In the genomic region with DNA sequence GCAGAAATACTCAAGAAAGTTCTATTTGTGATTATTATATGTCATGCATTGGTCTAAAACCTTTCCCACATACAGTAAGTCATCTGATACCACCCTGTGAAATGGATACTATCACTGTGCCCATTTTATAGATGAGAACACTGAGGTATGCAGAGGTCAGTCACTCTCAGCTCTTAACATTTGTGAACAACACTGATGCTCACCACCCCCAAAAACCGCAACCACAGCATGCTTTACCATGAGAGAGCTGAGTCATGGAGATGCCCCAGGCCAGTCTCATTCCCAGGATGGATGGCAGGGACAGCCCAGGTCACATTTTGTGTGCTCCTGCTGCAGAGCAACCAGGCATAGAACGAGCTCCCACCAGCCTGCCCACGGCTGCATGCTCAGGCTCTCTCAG, we compare ENCODE assay signal across 1 cellular context.
A peak's percentile ranks its signal among the peaks of the same experiment; 100 is the strongest.
TF ChIP-seq lines count a peak whose summit lies in the region.

No MANE protein-coding gene starts in this region.

TF ChIP-seq in K562, 482 proteins besides CTCF, POLR2A, EP300 and RAD21 (continued from another document):
- TF ChIP-seq, protein P1, sequence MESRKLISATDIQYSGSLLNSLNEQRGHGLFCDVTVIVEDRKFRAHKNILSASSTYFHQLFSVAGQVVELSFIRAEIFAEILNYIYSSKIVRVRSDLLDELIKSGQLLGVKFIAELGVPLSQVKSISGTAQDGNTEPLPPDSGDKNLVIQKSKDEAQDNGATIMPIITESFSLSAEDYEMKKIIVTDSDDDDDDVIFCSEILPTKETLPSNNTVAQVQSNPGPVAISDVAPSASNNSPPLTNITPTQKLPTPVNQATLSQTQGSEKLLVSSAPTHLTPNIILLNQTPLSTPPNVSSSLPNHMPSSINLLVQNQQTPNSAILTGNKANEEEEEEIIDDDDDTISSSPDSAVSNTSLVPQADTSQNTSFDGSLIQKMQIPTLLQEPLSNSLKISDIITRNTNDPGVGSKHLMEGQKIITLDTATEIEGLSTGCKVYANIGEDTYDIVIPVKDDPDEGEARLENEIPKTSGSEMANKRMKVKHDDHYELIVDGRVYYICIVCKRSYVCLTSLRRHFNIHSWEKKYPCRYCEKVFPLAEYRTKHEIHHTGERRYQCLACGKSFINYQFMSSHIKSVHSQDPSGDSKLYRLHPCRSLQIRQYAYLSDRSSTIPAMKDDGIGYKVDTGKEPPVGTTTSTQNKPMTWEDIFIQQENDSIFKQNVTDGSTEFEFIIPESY (CRISPR knock-in tag; IDR thresholded peaks at IDR 0.05): no peak
- no peak for TF ChIP-seq MXI1 (IDR thresholded peaks at IDR 0.05; ENCODE audit: low read depth, low read length)
- peak; percentile 73 for TF ChIP-seq ESRRA (IDR thresholded peaks at IDR 0.05; ENCODE audit: borderline replicate concordance, low read depth)
- TF ChIP-seq RBM25 (IDR thresholded peaks at IDR 0.05; ENCODE audit: low read depth, low read length, severe bottlenecking): peak; percentile 64
- TF ChIP-seq RBM15 (IDR thresholded peaks at IDR 0.05; ENCODE audit: insufficient read depth, low read length): no peak
- TF ChIP-seq CC2D1A (IDR thresholded peaks at IDR 0.05): no peak
- no peak for TF ChIP-seq ZNF830 (CRISPR knock-in tag; IDR thresholded peaks at IDR 0.05)
- no peak for TF ChIP-seq ZFP30 (CRISPR knock-in tag; IDR thresholded peaks at IDR 0.05; ENCODE audit: borderline replicate concordance)
- 0 out of 4 replicates have a peak, but pooled peaks of 1 of the 2 experiments have one; percentile 8 for TF ChIP-seq KDM1A (IDR thresholded peaks at IDR 0.05)
